26 cellular contexts compared by ENCODE assay signal in the genomic region with DNA sequence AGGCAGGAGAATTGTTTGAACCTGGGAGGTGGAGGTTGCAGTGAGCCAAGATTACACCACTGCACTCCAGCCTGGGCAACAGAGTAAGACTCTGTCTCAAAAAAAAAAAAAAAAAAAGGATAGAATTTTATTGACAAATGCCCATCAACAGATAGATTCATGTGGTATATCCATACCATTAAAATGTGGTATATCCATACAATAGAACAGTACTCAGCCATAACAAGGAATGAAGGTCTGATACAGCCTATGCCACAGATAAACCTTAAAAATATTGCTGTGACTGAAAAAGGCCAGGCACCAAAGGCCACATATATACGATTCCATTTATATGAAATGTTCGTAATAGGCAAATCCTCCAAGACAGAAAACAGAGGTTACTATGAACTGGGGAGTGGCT.
"Had no signal": no experiment of that assay in that cellular context is flagged by ENCODE, and none has a peak within 500 bp of the region (broad histone marks: within the 10 kb centered on the region; RNA-seq: fewer than 3 reads in every experiment).

No MANE protein-coding gene starts in this region.

- H3K9me3 ChIP-seq: stomach, suprapubic skin, testis, thoracic aorta, thyroid gland, tibial artery, tibial nerve, transverse colon, upper lobe of left lung, upper lobe of right lung, uterus, vagina had no signal

- H3K36me3 ChIP-seq: uterus had no signal

- H3K27ac ChIP-seq: stomach, suprapubic skin, testis, thoracic aorta, thyroid gland, tibial artery, tibial nerve, transverse colon, upper lobe of left lung, upper lobe of right lung, uterus, vagina had no signal

- H3K4me1 ChIP-seq: suprapubic skin, testis, transverse colon, upper lobe of right lung, uterus, vagina had no signal

- H3K27me3 ChIP-seq: stomach, suprapubic skin, testis, thyroid gland, tibial artery, tibial nerve, transverse colon, upper lobe of left lung, upper lobe of right lung, uterus, vagina had no signal

- DNase-seq: stimulated activated CD4-positive, alpha-beta T cell treated with anti-CD3 and anti-CD28 coated beads, Interleukin-2, amount 100 ng/mL, for 48 hours; stimulated activated CD4-positive, alpha-beta T cell treated with anti-CD3 and anti-CD28 coated beads, Interleukin-4, amount 100 ng/mL, for 1 hour; stimulated activated CD4-positive, alpha-beta T cell treated with anti-CD3 and anti-CD28 coated beads, Interleukin-4, amount 100 ng/mL, for 24 hours; stimulated activated CD4-positive, alpha-beta T cell treated with anti-CD3 and anti-CD28 coated beads, Interleukin-4, amount 100 ng/mL, for 4 hours; stimulated activated CD8-positive, alpha-beta memory T cell treated with anti-CD3 and anti-CD28 coated beads, Interleukin-4, amount 100 ng/mL, for 48 hours; stimulated activated naive B cell treated with anti-CD40 and anti-IgM and Interleukin-4, amounts not matched to agents 10 μg/mL and 1 μg/mL and 100 μg/mL, for 72 hours; stimulated activated naive CD4-positive, alpha-beta T cell; stimulated activated naive CD4-positive, alpha-beta T cell treated with Interleukin-2 at 50 U/mL for 16 hours; stimulated activated naive CD8-positive, alpha-beta T cell treated with anti-CD3 and anti-CD28 coated beads, Interleukin-15, amount 100 ng/mL, for 72 hours; stimulated activated naive CD8-positive, alpha-beta T cell treated with anti-CD3 and anti-CD28 coated beads, Interleukin-15, Interleukin-2, amounts not matched to agents 100 U/mL and 50 U/mL, for 24 hours; stomach; substantia nigra; testis; thyroid gland; tibial artery; transverse colon; upper lobe of left lung; upper lobe of right lung; uterus had no signal

- H3K4me3 ChIP-seq: stomach, suprapubic skin, testis, thoracic aorta, thyroid gland, tibial artery, tibial nerve, transverse colon, upper lobe of left lung, upper lobe of right lung, uterus, vagina had no signal

- FAIRE-seq: urothelium cell line had no signal

- ATAC-seq: stimulated activated effector memory CD8-positive, alpha-beta T cell treated with anti-CD3 and anti-CD28 coated beads, Interleukin-12 subunit alpha, Interleukin-12 subunit beta, amount 100 ng/mL, for 72 hours; stimulated activated memory B cell treated with anti-CD40 and anti-IgM and Interleukin-4, amounts not matched to agents 10 μg/mL and 1 μg/mL and 100 μg/mL, for 72 hours; stimulated activated naive B cell treated with anti-CD40 and anti-IgM and Interleukin-4, amounts not matched to agents 10 μg/mL and 1 μg/mL and 100 μg/mL, for 72 hours; stimulated activated naive CD8-positive, alpha-beta T cell treated with anti-CD3 and anti-CD28 coated beads, Interleukin-15, amount 100 ng/mL, for 72 hours; stimulated activated naive CD8-positive, alpha-beta T cell treated with anti-CD3 and anti-CD28 coated beads, Interleukin-15, Interleukin-2, amounts not matched to agents 100 U/mL and 50 U/mL, for 24 hours; upper lobe of right lung had no signal
